Comparison of ENCODE assay signal across 1 cellular context in the genomic region with DNA sequence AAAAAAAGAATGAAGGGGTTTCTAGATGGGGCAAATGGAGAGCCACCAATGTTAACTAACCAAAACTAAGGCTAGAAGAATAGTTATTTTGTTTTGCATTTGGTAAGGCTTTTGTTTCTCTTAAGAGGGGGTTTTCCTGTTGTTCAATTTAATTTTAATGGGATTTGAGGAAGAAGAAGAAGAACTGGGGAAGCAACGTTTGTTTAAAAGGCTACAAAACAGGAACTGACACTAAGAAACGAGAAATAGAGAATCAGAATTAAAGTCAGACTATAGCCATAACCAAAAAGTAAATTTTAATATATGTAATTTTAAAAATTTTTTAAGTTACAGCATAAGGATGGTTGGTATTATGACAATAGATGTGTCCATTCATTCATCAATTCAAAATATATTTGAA.
TF ChIP-seq lines count a peak whose summit lies in the region.

No MANE protein-coding gene starts in this region.

TF ChIP-seq in GM12878, 131 proteins besides CTCF, POLR2A, EP300 and RAD21:
- TF ChIP-seq ZZZ3 (IDR thresholded peaks at IDR 0.05; ENCODE audit: control insufficient read depth, insufficient read length, low read depth): no peak
- TF ChIP-seq, protein P1, sequence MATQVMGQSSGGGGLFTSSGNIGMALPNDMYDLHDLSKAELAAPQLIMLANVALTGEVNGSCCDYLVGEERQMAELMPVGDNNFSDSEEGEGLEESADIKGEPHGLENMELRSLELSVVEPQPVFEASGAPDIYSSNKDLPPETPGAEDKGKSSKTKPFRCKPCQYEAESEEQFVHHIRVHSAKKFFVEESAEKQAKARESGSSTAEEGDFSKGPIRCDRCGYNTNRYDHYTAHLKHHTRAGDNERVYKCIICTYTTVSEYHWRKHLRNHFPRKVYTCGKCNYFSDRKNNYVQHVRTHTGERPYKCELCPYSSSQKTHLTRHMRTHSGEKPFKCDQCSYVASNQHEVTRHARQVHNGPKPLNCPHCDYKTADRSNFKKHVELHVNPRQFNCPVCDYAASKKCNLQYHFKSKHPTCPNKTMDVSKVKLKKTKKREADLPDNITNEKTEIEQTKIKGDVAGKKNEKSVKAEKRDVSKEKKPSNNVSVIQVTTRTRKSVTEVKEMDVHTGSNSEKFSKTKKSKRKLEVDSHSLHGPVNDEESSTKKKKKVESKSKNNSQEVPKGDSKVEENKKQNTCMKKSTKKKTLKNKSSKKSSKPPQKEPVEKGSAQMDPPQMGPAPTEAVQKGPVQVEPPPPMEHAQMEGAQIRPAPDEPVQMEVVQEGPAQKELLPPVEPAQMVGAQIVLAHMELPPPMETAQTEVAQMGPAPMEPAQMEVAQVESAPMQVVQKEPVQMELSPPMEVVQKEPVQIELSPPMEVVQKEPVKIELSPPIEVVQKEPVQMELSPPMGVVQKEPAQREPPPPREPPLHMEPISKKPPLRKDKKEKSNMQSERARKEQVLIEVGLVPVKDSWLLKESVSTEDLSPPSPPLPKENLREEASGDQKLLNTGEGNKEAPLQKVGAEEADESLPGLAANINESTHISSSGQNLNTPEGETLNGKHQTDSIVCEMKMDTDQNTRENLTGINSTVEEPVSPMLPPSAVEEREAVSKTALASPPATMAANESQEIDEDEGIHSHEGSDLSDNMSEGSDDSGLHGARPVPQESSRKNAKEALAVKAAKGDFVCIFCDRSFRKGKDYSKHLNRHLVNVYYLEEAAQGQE (IDR thresholded peaks at IDR 0.05; ENCODE audit: low read depth, low read length): no peak
- TF ChIP-seq NBN (IDR thresholded peaks at IDR 0.05): no peak
- no peak for TF ChIP-seq HDGF (IDR thresholded peaks at IDR 0.05)
- TF ChIP-seq KLF5 (IDR thresholded peaks at IDR 0.05; ENCODE audit: partially characterized antibody): no peak
- no peak for TF ChIP-seq SMARCA5 (IDR thresholded peaks at IDR 0.05)
- peak; percentile 20; the same call in 1 of the 2 replicates for TF ChIP-seq SPI1 (IDR thresholded peaks at IDR 0.05; ENCODE audit: borderline replicate concordance, insufficient read depth, low read depth, low read length)
- TF ChIP-seq, protein P2, sequence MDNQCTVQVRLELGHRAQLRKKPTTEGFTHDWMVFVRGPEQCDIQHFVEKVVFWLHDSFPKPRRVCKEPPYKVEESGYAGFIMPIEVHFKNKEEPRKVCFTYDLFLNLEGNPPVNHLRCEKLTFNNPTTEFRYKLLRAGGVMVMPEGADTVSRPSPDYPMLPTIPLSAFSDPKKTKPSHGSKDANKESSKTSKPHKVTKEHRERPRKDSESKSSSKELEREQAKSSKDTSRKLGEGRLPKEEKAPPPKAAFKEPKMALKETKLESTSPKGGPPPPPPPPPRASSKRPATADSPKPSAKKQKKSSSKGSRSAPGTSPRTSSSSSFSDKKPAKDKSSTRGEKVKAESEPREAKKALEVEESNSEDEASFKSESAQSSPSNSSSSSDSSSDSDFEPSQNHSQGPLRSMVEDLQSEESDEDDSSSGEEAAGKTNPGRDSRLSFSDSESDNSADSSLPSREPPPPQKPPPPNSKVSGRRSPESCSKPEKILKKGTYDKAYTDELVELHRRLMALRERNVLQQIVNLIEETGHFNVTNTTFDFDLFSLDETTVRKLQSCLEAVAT (IDR thresholded peaks at IDR 0.05): no peak
- TF ChIP-seq, protein P3, sequence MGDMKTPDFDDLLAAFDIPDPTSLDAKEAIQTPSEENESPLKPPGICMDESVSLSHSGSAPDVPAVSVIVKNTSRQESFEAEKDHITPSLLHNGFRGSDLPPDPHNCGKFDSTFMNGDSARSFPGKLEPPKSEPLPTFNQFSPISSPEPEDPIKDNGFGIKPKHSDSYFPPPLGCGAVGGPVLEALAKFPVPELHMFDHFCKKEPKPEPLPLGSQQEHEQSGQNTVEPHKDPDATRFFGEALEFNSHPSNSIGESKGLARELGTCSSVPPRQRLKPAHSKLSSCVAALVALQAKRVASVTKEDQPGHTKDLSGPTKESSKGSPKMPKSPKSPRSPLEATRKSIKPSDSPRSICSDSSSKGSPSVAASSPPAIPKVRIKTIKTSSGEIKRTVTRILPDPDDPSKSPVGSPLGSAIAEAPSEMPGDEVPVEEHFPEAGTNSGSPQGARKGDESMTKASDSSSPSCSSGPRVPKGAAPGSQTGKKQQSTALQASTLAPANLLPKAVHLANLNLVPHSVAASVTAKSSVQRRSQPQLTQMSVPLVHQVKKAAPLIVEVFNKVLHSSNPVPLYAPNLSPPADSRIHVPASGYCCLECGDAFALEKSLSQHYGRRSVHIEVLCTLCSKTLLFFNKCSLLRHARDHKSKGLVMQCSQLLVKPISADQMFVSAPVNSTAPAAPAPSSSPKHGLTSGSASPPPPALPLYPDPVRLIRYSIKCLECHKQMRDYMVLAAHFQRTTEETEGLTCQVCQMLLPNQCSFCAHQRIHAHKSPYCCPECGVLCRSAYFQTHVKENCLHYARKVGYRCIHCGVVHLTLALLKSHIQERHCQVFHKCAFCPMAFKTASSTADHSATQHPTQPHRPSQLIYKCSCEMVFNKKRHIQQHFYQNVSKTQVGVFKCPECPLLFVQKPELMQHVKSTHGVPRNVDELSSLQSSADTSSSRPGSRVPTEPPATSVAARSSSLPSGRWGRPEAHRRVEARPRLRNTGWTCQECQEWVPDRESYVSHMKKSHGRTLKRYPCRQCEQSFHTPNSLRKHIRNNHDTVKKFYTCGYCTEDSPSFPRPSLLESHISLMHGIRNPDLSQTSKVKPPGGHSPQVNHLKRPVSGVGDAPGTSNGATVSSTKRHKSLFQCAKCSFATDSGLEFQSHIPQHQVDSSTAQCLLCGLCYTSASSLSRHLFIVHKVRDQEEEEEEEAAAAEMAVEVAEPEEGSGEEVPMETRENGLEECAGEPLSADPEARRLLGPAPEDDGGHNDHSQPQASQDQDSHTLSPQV (IDR thresholded peaks at IDR 0.05): no peak
TF ChIP-seq in GM12878: peak in this region for 1.
